In genomic region chr7:157513162-157513621, GRCh38 we compare ENCODE assay signal across 1 cellular context.
TF ChIP-seq lines count a peak whose summit lies in the region.

No MANE protein-coding gene starts in this region.

TF ChIP-seq in K562, 482 proteins besides CTCF, POLR2A, EP300 and RAD21 (continued from another document and continues in another):
- TF ChIP-seq CLOCK (CRISPR knock-in tag; IDR thresholded peaks at IDR 0.05; ENCODE audit: borderline replicate concordance) (no peak), ZNF212 (CRISPR knock-in tag; IDR thresholded peaks at IDR 0.05) (no peak), JUNB (CRISPR knock-in tag; conservative IDR thresholded peaks at IDR 0.05) (no peak), MTF1 (CRISPR knock-in tag; IDR thresholded peaks at IDR 0.05; ENCODE audit: borderline replicate concordance) (no peak), PATZ1 (CRISPR knock-in tag; IDR thresholded peaks at IDR 0.05; ENCODE audit: borderline replicate concordance) (no peak), CTBP1 (IDR thresholded peaks at IDR 0.05; ENCODE audit: borderline replicate concordance) (peak; percentile 61; the same call in 1 of the 2 replicates), ZNF354B (CRISPR knock-in tag; IDR thresholded peaks at IDR 0.05) (no peak), NR4A1 (CRISPR knock-in tag; IDR thresholded peaks at IDR 0.05) (no peak), NR4A1 (tag; IDR thresholded peaks at IDR 0.05) (no peak), PCBP1 (IDR thresholded peaks at IDR 0.05; ENCODE audit: low read depth, low read length, poor library complexity, severe bottlenecking) (no peak), ZNF224 (CRISPR knock-in tag; IDR thresholded peaks at IDR 0.05) (no peak), ZNF507 (tag; conservative IDR thresholded peaks at IDR 0.05) (no peak), KLF16 (IDR thresholded peaks at IDR 0.05) (no peak), LEF1 (IDR thresholded peaks at IDR 0.05) (no peak), USF1 (CRISPR knock-in tag; IDR thresholded peaks at IDR 0.05) (peak; percentile 57), PKNOX1 (IDR thresholded peaks at IDR 0.05) (peak; percentile 36; the same call in 1 of the 2 replicates), PTBP1 (IDR thresholded peaks at IDR 0.05; ENCODE audit: low read depth, low read length) (no peak), ATF7 (IDR thresholded peaks at IDR 0.05) (peak; percentile 54), ZNF3 (CRISPR knock-in tag; IDR thresholded peaks at IDR 0.05) (no peak), HNRNPLL (IDR thresholded peaks at IDR 0.05; ENCODE audit: low read depth, low read length, poor library complexity, severe bottlenecking) (no peak), TCF15 (CRISPR knock-in tag; IDR thresholded peaks at IDR 0.05) (no peak), DMBX1 (CRISPR knock-in tag; IDR thresholded peaks at IDR 0.05; ENCODE audit: borderline replicate concordance) (no peak), PPARD (CRISPR knock-in tag; IDR thresholded peaks at IDR 0.05) (no peak), MAX (CRISPR knock-in tag; IDR thresholded peaks at IDR 0.05) (0 out of 2 replicates have a peak, but pooled peaks have one; percentile 21), JUN (IDR thresholded peaks at IDR 0.05; ENCODE audit: borderline replicate concordance, low read depth, low read length) (0 out of 2 replicates have a peak, but pooled peaks have one; percentile 39), JUN (CRISPR knock-in tag; IDR thresholded peaks at IDR 0.05; ENCODE audit: borderline replicate concordance) (no peak), ZZZ3 (IDR thresholded peaks at IDR 0.05) (no peak), PRPF4 (IDR thresholded peaks at IDR 0.05; ENCODE audit: insufficient read depth, low read depth, low read length, poor library complexity, severe bottlenecking) (no peak), ATF3 (IDR thresholded peaks at IDR 0.05) (peak; percentile 72), ATF3 (CRISPR knock-in tag; conservative IDR thresholded peaks at IDR 0.05) (no peak), ZFX (CRISPR knock-in tag; IDR thresholded peaks at IDR 0.05) (no peak), BHLHE40 (IDR thresholded peaks at IDR 0.05; ENCODE audit: low read length) (peak; percentile 96), GTF2B (IDR thresholded peaks at IDR 0.05; ENCODE audit: extremely low read depth, insufficient read length) (no peak), XRCC4 (IDR thresholded peaks at IDR 0.05; ENCODE audit: extremely low read depth, insufficient read depth, insufficient read length) (no peak), SMARCA4 (IDR thresholded peaks at IDR 0.05) (no peak), SPI1 (IDR thresholded peaks at IDR 0.05; ENCODE audit: borderline replicate concordance, low read depth, low read length) (peak; percentile 27; the same call in 1 of the 2 replicates), RFX7 (CRISPR knock-in tag; IDR thresholded peaks at IDR 0.05) (no peak), KDM2B (CRISPR knock-in tag; IDR thresholded peaks at IDR 0.05) (no peak), ZC3H11A (IDR thresholded peaks at IDR 0.05; ENCODE audit: low read depth, low read length) (no peak), MYC (IDR thresholded peaks at IDR 0.05; ENCODE audit: low read depth, low read length) (0 out of 2 replicates have a peak, but pooled peaks have one; percentile 49), MYC (CRISPR knock-in tag; IDR thresholded peaks at IDR 0.05; ENCODE audit: borderline replicate concordance, low read depth) (no peak), ZNF318 (IDR thresholded peaks at IDR 0.05; ENCODE audit: borderline replicate concordance in 1 of 2, low read depth in 1 of 2) (peak in 1 of 2 experiments; percentile 40; a peak in 1 of 4 replicates)
